In genomic region chr1:165075725-165076370, GRCh38 we compare ENCODE assay signal across 8 cellular contexts.
DNase-seq lines count a peak whose midpoint lies in the region; ATAC-seq and TF ChIP-seq lines count a peak whose summit lies in the region.

No MANE protein-coding gene starts in this region.

- POLR2A ChIA-PET in HEK293 (lab: Yijun Ruan, JAX), result no interaction called here

- intact Hi-C loops in dorsolateral prefrontal cortex (cut with DNase I), result loop anchor here (5.0 to 10.0 kb wide), 4 partner anchors 161 to 1669 kb away; no protein-coding TSS in a partner anchor

- H3K4me1 ChIP-seq in HEK293 (ENCODE audit: control insufficient read depth, insufficient read depth, low read length) (no peaks in the 10 kb centered on the region), neural progenitor cell (no peaks in the 10 kb centered on the region)

- H4K20me1 ChIP-seq in neural progenitor cell (ENCODE audit: low read depth), result no peaks in the 10 kb centered on the region

- no peak overlapping the region for H3K4me3 Mint-ChIP-seq in neural progenitor cell

- no peaks in the 10 kb centered on the region for H3K36me3 ChIP-seq in HEK293 (ENCODE audit: control insufficient read depth in 2 of 2, insufficient read depth in 1 of 2, low read length in 2 of 2)
- no peaks in the 10 kb centered on the region for H3K36me3 ChIP-seq in neural progenitor cell

- H3F3A ChIP-seq in neural progenitor cell (ENCODE audit: low read depth), result no peaks in the 10 kb centered on the region

- H3K27me3 Mint-ChIP-seq in neural progenitor cell (ENCODE audit: insufficient read depth, low read depth), result no peaks in the 10 kb centered on the region

- H3K4me2 ChIP-seq in neural progenitor cell, result no peak overlapping the region

- no peak overlapping the region for H3K27ac ChIP-seq in C4-2B
- H3K27ac ChIP-seq in HEK293 (ENCODE audit: extremely low read depth, low read depth, low read length), result no peak overlapping the region
- no peak overlapping the region for H3K27ac ChIP-seq in dorsolateral prefrontal cortex
- no peak overlapping the region for H3K27ac ChIP-seq in neural progenitor cell

- CTCF ChIA-PET in HEK293 (lab: Yijun Ruan, JAX), result interaction anchor here (0.6 to 1.2 kb wide), 4 partner anchors 111 to 372 kb away, joined by 3 to 5 read pairs (median 3); no protein-coding TSS in a partner anchor

- H3K9me3 Mint-ChIP-seq in neural progenitor cell, result peaks cover 13% of the 10 kb centered on the region

- H3K27ac Mint-ChIP-seq in neural progenitor cell, result no peak overlapping the region

- H3K4me3 ChIP-seq in HEK293 (ENCODE audit: low read depth, low read length), result no peak overlapping the region
- H3K4me3 ChIP-seq in dorsolateral prefrontal cortex, result no peak overlapping the region
- H3K4me3 ChIP-seq in neural progenitor cell, result no peak overlapping the region

- DNase-seq in NCI-H748 (lab: John Stamatoyannopoulos, UW; ENCODE audit: unreplicated experiment) (peak; percentile 72), dorsolateral prefrontal cortex (no peak), neural progenitor cell (ENCODE audit: low spot score) (peak; percentile 60), GDM1 (lab: John Stamatoyannopoulos, UW) (no peak), HK-2 (ENCODE audit: unreplicated experiment) (no peak)

- H3K9me3 ChIP-seq in HEK293 (ENCODE audit: control insufficient read depth, insufficient read depth, low read depth, low read length) (no peaks in the 10 kb centered on the region), neural progenitor cell (ENCODE audit: low read depth) (no peaks in the 10 kb centered on the region)

- ATAC-seq in GM18520 (IDR thresholded peaks at IDR 0.05; ENCODE audit: unreplicated experiment), result no peak

- peak overlapping the region; percentile 66 for H2AFZ ChIP-seq in neural progenitor cell (replicated peaks)

- peaks cover 5% of the 10 kb centered on the region for H3K4me1 Mint-ChIP-seq in neural progenitor cell

- peaks cover 0 to 2% (median 0%) of the 10 kb centered on the region in 45 donors for H3K27me3 ChIP-seq in dorsolateral prefrontal cortex
- H3K27me3 ChIP-seq in neural progenitor cell, result no peaks in the 10 kb centered on the region

- H3K79me2 ChIP-seq in neural progenitor cell (ENCODE audit: low read depth), result no peaks in the 10 kb centered on the region

- TF ChIP-seq CTCF in C4-2B (conservative IDR thresholded peaks at IDR 0.05) (peak; percentile 84), HEK293 (tag by site-specific recombination; IDR thresholded peaks at IDR 0.05) (no peak), dorsolateral prefrontal cortex (IDR thresholded peaks at IDR 0.05 in 54 of 56, conservative IDR thresholded peaks at IDR 0.05 in 2 of 56; ENCODE audit: low read depth in 1 of 56, partially characterized antibody in 56 of 56) (peak in 53 of 56 donors; percentile 17 to 68 (median 45)), neural progenitor cell (IDR thresholded peaks at IDR 0.05) (peak; percentile 77)

- no peaks in the 10 kb centered on the region for H3K36me3 Mint-ChIP-seq in neural progenitor cell

- no peak overlapping the region for H3K9ac ChIP-seq in neural progenitor cell

TF ChIP-seq in HEK293, 187 proteins besides CTCF, POLR2A, EP300 and RAD21:
- TF ChIP-seq ZNF654 (tag by site-specific recombination; IDR thresholded peaks at IDR 0.05; ENCODE audit: low read depth) (peak; percentile 48), ZEB2 (tag by site-specific recombination; IDR thresholded peaks at IDR 0.05) (no peak)

Comparison
In these comparisons a context has a peak if more than half of its experiments do, and no peak if none do; other contexts are left out.
1. DNase-seq: peak in NCI-H748 (single experiment) and neural progenitor cell (single experiment); none in dorsolateral prefrontal cortex (0 of 10), GDM1 (single experiment) and HK-2 (single experiment).